ENCODE assay signal across 1 cellular context in the genomic region with DNA sequence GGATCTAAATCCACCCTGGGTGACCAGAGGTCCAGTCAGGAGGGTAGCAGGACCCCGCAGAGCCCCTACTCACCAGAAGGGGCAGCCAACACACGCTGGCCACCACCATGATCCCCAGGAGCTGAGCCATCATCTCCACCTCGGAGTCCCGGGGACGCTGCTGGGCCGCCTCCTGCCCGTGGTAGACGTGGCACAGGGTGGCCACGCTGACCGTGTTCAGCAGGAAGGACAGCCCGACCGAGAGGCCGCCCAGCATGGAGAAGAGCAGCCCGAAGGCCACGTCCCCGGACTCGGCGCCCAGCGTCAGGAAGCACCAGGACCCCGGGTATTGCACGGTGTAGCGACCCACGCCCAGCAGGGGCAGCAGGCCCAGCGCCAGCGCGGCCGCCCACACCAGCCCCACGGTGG.
A peak's percentile ranks its signal among the peaks of the same experiment; 100 is the strongest.
TF ChIP-seq lines count a peak whose summit lies in the region.

No MANE protein-coding gene starts in this region.

TF ChIP-seq in HepG2, 621 proteins besides CTCF, POLR2A, EP300 and RAD21:
- TF ChIP-seq FUBP1 (CRISPR knock-in tag; IDR thresholded peaks at IDR 0.05; ENCODE audit: borderline replicate concordance), result no peak
- no peak for TF ChIP-seq ZFP37 (CRISPR knock-in tag; IDR thresholded peaks at IDR 0.05; ENCODE audit: borderline replicate concordance)
- no peak for TF ChIP-seq NFIC (IDR thresholded peaks at IDR 0.05; ENCODE audit: low read length)
- TF ChIP-seq ZC3H13 (CRISPR knock-in tag; IDR thresholded peaks at IDR 0.05), result no peak
- TF ChIP-seq MYC (CRISPR knock-in tag; IDR thresholded peaks at IDR 0.05; ENCODE audit: borderline replicate concordance), result 0 out of 2 replicates have a peak, but pooled peaks have one; percentile 7
- TF ChIP-seq STAG1 (CRISPR knock-in tag; IDR thresholded peaks at IDR 0.05), result peak; percentile 46
